Comparison of ENCODE assay signal across 21 cellular contexts in genomic region chr4:37828843-37829242, GRCh38. TPM values are rescaled to one million over a fixed set of nuclear protein-coding genes. Genes with fewer than 3 reads are reported as not detected.
DNase-seq lines count a peak whose midpoint lies in the region; ATAC-seq, FAIRE-seq and TF ChIP-seq lines count a peak whose summit lies in the region.
"Had no signal": no experiment of that assay in that cellular context is flagged by ENCODE, and none has a peak within 500 bp of the region (broad histone marks: within the 10 kb centered on the region; RNA-seq: fewer than 3 reads in every experiment).

No MANE protein-coding gene starts in this region.

- no peaks in the 10 kb centered on the region for H3K9me3 Mint-ChIP-seq in activated naive CD4-positive, alpha-beta T cell treated with anti-CD3 and anti-CD28 coated beads, Interleukin-2, amount 50 U/mL, for 24 hours
- no peaks in the 10 kb centered on the region for H3K9me3 Mint-ChIP-seq in activated naive CD4-positive, alpha-beta T cell treated with anti-CD3 and anti-CD28 coated beads, Interleukin-2, amount 50 U/mL, for 72 hours
- H3K9me3 Mint-ChIP-seq in astrocyte (ENCODE audit: unreplicated experiment), result no peaks in the 10 kb centered on the region

- no peak for DNase-seq in activated naive CD4-positive, alpha-beta T cell treated with anti-CD3 and anti-CD28 coated beads, Interleukin-2, amount 50 U/mL, for 72 hours (ENCODE audit: low spot score in 2 of 2)
- DNase-seq in NB4 (ENCODE audit: low read depth) (no peak), astrocyte (ENCODE audit: low read depth) (no peak), smooth muscle cell (lab: John Stamatoyannopoulos, UW; ENCODE audit: unreplicated experiment) (no peak), NCI-H774 (lab: John Stamatoyannopoulos, UW) (no peak)
- DNase-seq in stimulated activated CD4-positive, alpha-beta T cell treated with anti-CD3 and anti-CD28 coated beads, Interleukin-4, amount 100 ng/mL, for 24 hours, result no peak
- DNase-seq: activated CD8-positive, alpha-beta memory T cell treated with anti-CD3 and anti-CD28 coated beads for 24 hours; activated effector memory CD4-positive, alpha-beta T cell treated with anti-CD3 and anti-CD28 coated beads, Interleukin-2, amount 50 U/mL, for 16 hours; GDM1; hypothalamus; MG63; NCI-H1930; NCI-H526 treated with DMSO at 0.1 percent for 48 hours; RPMI8226 had no signal

- no peak for TF ChIP-seq POLR2A in NB4 (IDR thresholded peaks at IDR 0.05; ENCODE audit: extremely low read depth, insufficient read length)

- H3K79me2 ChIP-seq in astrocyte (ENCODE audit: insufficient read depth, low read length) (peaks cover 15% of the 10 kb centered on the region), smooth muscle cell (ENCODE audit: low read depth) (peaks cover 16% of the 10 kb centered on the region)

- WGBS in smooth muscle cell (ENCODE audit: low lambda C conversion rate), result 93% methylated on average over 3 of the region's 3 CpGs

- no peak for ATAC-seq in activated naive CD4-positive, alpha-beta T cell treated with anti-CD3 and anti-CD28 coated beads, Interleukin-2, amount 50 U/mL, for 72 hours
- no peak for ATAC-seq in GM18858 (IDR thresholded peaks at IDR 0.05; ENCODE audit: unreplicated experiment)
- ATAC-seq: sciatic nerve had no signal

- H3K9me3 ChIP-seq in astrocyte (ENCODE audit: insufficient read depth, low read depth, low read length) (no peaks in the 10 kb centered on the region), smooth muscle cell (replicated peaks; ENCODE audit: low read depth) (no peaks in the 10 kb centered on the region)
- H3K9me3 ChIP-seq: MG63, vagina had no signal

- no peak overlapping the region for H3K27ac ChIP-seq in astrocyte (ENCODE audit: low read depth, low read length)
- H3K27ac ChIP-seq in smooth muscle cell (ENCODE audit: low read depth), result no peak overlapping the region
- H3K27ac ChIP-seq: vagina had no signal

- H3K4me1 ChIP-seq in astrocyte (ENCODE audit: insufficient read depth, low read length) (peaks cover 9% of the 10 kb centered on the region), smooth muscle cell (ENCODE audit: low read depth) (peaks cover 17% of the 10 kb centered on the region)

- H3K36me3 ChIP-seq in astrocyte (ENCODE audit: insufficient read depth, low read length), result peaks cover 18% of the 10 kb centered on the region
- peaks cover 8% of the 10 kb centered on the region for H3K36me3 ChIP-seq in smooth muscle cell (ENCODE audit: low read depth)

- H2AFZ ChIP-seq in astrocyte (ENCODE audit: low read depth, low read length), result no peak overlapping the region
- no peak overlapping the region for H2AFZ ChIP-seq in smooth muscle cell (ENCODE audit: low read depth)

- no peaks in the 10 kb centered on the region for H3K27me3 ChIP-seq in astrocyte (ENCODE audit: insufficient read depth, low read length)
- no peaks in the 10 kb centered on the region for H3K27me3 ChIP-seq in smooth muscle cell (ENCODE audit: low read depth)
- H3K27me3 ChIP-seq: MG63, vagina had no signal

- peaks cover 49% of the 10 kb centered on the region for H3K4me1 Mint-ChIP-seq in activated naive CD4-positive, alpha-beta T cell treated with anti-CD3 and anti-CD28 coated beads, Interleukin-2, amount 50 U/mL, for 24 hours
- peaks cover 5% of the 10 kb centered on the region for H3K4me1 Mint-ChIP-seq in astrocyte (ENCODE audit: low read depth, unreplicated experiment)

- TF ChIP-seq CTCF in NB4 (IDR thresholded peaks at IDR 0.05; ENCODE audit: low read depth, low read length) (no peak), astrocyte (IDR thresholded peaks at IDR 0.05; ENCODE audit: insufficient read depth, low read depth, low read length) (no peak), smooth muscle cell (IDR thresholded peaks at IDR 0.05; ENCODE audit: borderline replicate concordance, insufficient read depth, poor library complexity, severe bottlenecking) (no peak)

- peak overlapping the region; percentile 81 for H3K4me3 ChIP-seq in NB4 (ENCODE audit: low read depth, low read length)
- H3K4me3 ChIP-seq in astrocyte (ENCODE audit: insufficient read depth, low read depth, low read length), result no peak overlapping the region
- H3K4me3 ChIP-seq in smooth muscle cell, result no peak overlapping the region
- H3K4me3 ChIP-seq: MG63 had no signal

- no peak overlapping the region for H3K9ac ChIP-seq in astrocyte (ENCODE audit: low read length)
- H3K9ac ChIP-seq in smooth muscle cell (ENCODE audit: low read depth), result no peak overlapping the region

- FAIRE-seq in astrocyte (lab: Jason Lieb, UNC), result no peak
- FAIRE-seq: colon, D721Med, GM12892 had no signal

- no peaks in the 10 kb centered on the region for H3F3A ChIP-seq in smooth muscle cell (ENCODE audit: low read depth)

- H4K20me1 ChIP-seq in astrocyte (ENCODE audit: insufficient read depth, low read length) (peaks cover 13% of the 10 kb centered on the region), smooth muscle cell (ENCODE audit: low read depth) (peaks cover 10% of the 10 kb centered on the region)

- no peak overlapping the region for H3K27ac Mint-ChIP-seq in activated naive CD4-positive, alpha-beta T cell treated with anti-CD3 and anti-CD28 coated beads, Interleukin-2, amount 50 U/mL, for 24 hours
- H3K27ac Mint-ChIP-seq in activated naive CD4-positive, alpha-beta T cell treated with anti-CD3 and anti-CD28 coated beads, Interleukin-2, amount 50 U/mL, for 72 hours, result peak overlapping the region in 1 of 2 donors; percentile 13
- H3K27ac Mint-ChIP-seq in astrocyte (ENCODE audit: unreplicated experiment), result no peak overlapping the region

- H3K4me2 ChIP-seq in astrocyte (ENCODE audit: low read length) (peak overlapping the region; percentile 95), smooth muscle cell (peak overlapping the region; percentile 97)

- peak overlapping the region; percentile 93 for H3K4me3 Mint-ChIP-seq in activated naive CD4-positive, alpha-beta T cell treated with anti-CD3 and anti-CD28 coated beads, Interleukin-2, amount 50 U/mL, for 24 hours
- no peak overlapping the region for H3K4me3 Mint-ChIP-seq in astrocyte (ENCODE audit: unreplicated experiment)

- peaks cover 18% of the 10 kb centered on the region for H3K36me3 Mint-ChIP-seq in activated naive CD4-positive, alpha-beta T cell treated with anti-CD3 and anti-CD28 coated beads, Interleukin-2, amount 50 U/mL, for 24 hours
- H3K36me3 Mint-ChIP-seq in activated naive CD4-positive, alpha-beta T cell treated with anti-CD3 and anti-CD28 coated beads, Interleukin-2, amount 50 U/mL, for 72 hours, result peaks cover 43 to 59% of the 10 kb centered on the region in 2 donors
- peaks cover 12% of the 10 kb centered on the region for H3K36me3 Mint-ChIP-seq in astrocyte (ENCODE audit: low read depth, unreplicated experiment)

- H3K27me3 Mint-ChIP-seq in activated naive CD4-positive, alpha-beta T cell treated with anti-CD3 and anti-CD28 coated beads, Interleukin-2, amount 50 U/mL, for 24 hours, result no peaks in the 10 kb centered on the region
- no peaks in the 10 kb centered on the region for H3K27me3 Mint-ChIP-seq in astrocyte (ENCODE audit: low read depth, unreplicated experiment)

RNA-seq across cellular contexts. Expression of gene PGM2, which starts 2.4 kb away (rescaled TPM):
- 10 to 100 TPM; 64.3 to 69.6 TPM for total RNA-seq in activated naive CD4-positive, alpha-beta T cell treated with anti-CD3 and anti-CD28 coated beads, Interleukin-2, amount 50 U/mL, for 72 hours
- total RNA-seq in astrocyte (23.8 and 24.4 TPM in 2 replicates), smooth muscle cell (29.9 and 38.7 TPM in 2 replicates)
- polyA plus RNA-seq in smooth muscle cell, result 11.6 and 17.3 TPM in 2 replicates
